8 cellular contexts compared by ENCODE assay signal in genomic region chr7:5526190-5527037, GRCh38. TPM values are rescaled to one million over a fixed set of nuclear protein-coding genes. Genes with fewer than 3 reads are reported as not detected.
DNase-seq lines count a peak whose midpoint lies in the region; ATAC-seq and TF ChIP-seq lines count a peak whose summit lies in the region.

No MANE protein-coding gene starts in this region.

- peak in 1 of 2 donors; percentile 6 for ATAC-seq in activated naive CD4-positive, alpha-beta T cell treated with anti-CD3 and anti-CD28 coated beads, Interleukin-2, amount 50 U/mL, for 72 hours
- ATAC-seq in GM21576 (IDR thresholded peaks at IDR 0.05; ENCODE audit: unreplicated experiment), result no peak

- DNase-seq in NOMO-1 (lab: John Stamatoyannopoulos, UW; ENCODE audit: unreplicated experiment in 2 of 2), result peak; percentile 58 to 80
- peak; percentile 44 to 78 for DNase-seq in activated naive CD4-positive, alpha-beta T cell treated with anti-CD3 and anti-CD28 coated beads, Interleukin-2, amount 50 U/mL, for 72 hours (ENCODE audit: low spot score in 2 of 2)
- peak; percentile 59 for DNase-seq in left ventricle myocardium inferior
- no peak for DNase-seq in GM19238 (ENCODE audit: insufficient read length, low spot score)
- no peak for DNase-seq in SHP77 treated with DMSO at 0.1 percent for 48 hours (lab: John Stamatoyannopoulos, UW)

- H3K27me3 ChIP-seq in left ventricle myocardium inferior (ENCODE audit: low read depth) (no peaks in the 10 kb centered on the region), skeletal muscle satellite cell (ENCODE audit: control insufficient read depth, insufficient read depth, low read length) (no peaks in the 10 kb centered on the region)

- peak; percentile 36 for TF ChIP-seq CTCF in left ventricle myocardium inferior (IDR thresholded peaks at IDR 0.05; ENCODE audit: borderline replicate concordance)

- H3K4me1 ChIP-seq in left ventricle myocardium inferior (peaks cover 50% of the 10 kb centered on the region), skeletal muscle satellite cell (ENCODE audit: control insufficient read depth, insufficient read depth, low read length) (peaks cover 11% of the 10 kb centered on the region)

- intact Hi-C loops in left ventricle myocardium inferior (cut with micrococcal nuclease), result no loop called here

- H3K9me3 Mint-ChIP-seq in activated naive CD4-positive, alpha-beta T cell treated with anti-CD3 and anti-CD28 coated beads, Interleukin-2, amount 50 U/mL, for 72 hours, result no peaks in the 10 kb centered on the region

- peak overlapping the region; percentile 95; the same call in 1 of the 2 replicates for H3K4me3 ChIP-seq in GM08714 (ENCODE audit: low read length)
- H3K4me3 ChIP-seq in left ventricle myocardium inferior, result peak overlapping the region; percentile 98
- H3K4me3 ChIP-seq in skeletal muscle satellite cell (ENCODE audit: low read length), result peak overlapping the region; percentile 91

- H3K4me2 ChIP-seq in skeletal muscle satellite cell (ENCODE audit: low read length), result peak overlapping the region; percentile 98

- H3K27ac Mint-ChIP-seq in activated naive CD4-positive, alpha-beta T cell treated with anti-CD3 and anti-CD28 coated beads, Interleukin-2, amount 50 U/mL, for 72 hours, result peak overlapping the region; percentile 94 to 99

- H3K36me3 Mint-ChIP-seq in activated naive CD4-positive, alpha-beta T cell treated with anti-CD3 and anti-CD28 coated beads, Interleukin-2, amount 50 U/mL, for 72 hours, result peaks cover 34 to 50% of the 10 kb centered on the region in 2 donors

- peak overlapping the region; percentile 100 for H3K27ac ChIP-seq in left ventricle myocardium inferior (replicated peaks)

- peaks cover 53% of the 10 kb centered on the region for H3K36me3 ChIP-seq in left ventricle myocardium inferior
- H3K36me3 ChIP-seq in skeletal muscle satellite cell (ENCODE audit: insufficient read depth, low read length), result peaks cover 52% of the 10 kb centered on the region

- H3K9me3 ChIP-seq in left ventricle myocardium inferior (replicated peaks), result no peaks in the 10 kb centered on the region
- H3K9me3 ChIP-seq in skeletal muscle satellite cell (replicated peaks; ENCODE audit: low read length), result no peaks in the 10 kb centered on the region

- peak overlapping the region; percentile 99 for H3K9ac ChIP-seq in skeletal muscle satellite cell (ENCODE audit: low read depth, low read length)

RNA-seq across cellular contexts. Expression of gene ACTB, which starts 4.0 kb away (rescaled TPM):
- total RNA-seq in activated naive CD4-positive, alpha-beta T cell treated with anti-CD3 and anti-CD28 coated beads, Interleukin-2, amount 50 U/mL, for 72 hours, result over 10,000 TPM in 1 of 2 donors, 1,000 to 10,000 TPM in 1; 9,203 to 11,527 TPM
- total RNA-seq in left ventricle myocardium inferior, result 633 TPM
- 4,092 and 6,835 TPM in 2 replicates for total RNA-seq in skeletal muscle satellite cell (2012; rRNA removed)

RNA-seq across cellular contexts. Expression of gene FBXL18, which starts 12.8 kb away (rescaled TPM):
- total RNA-seq in activated naive CD4-positive, alpha-beta T cell treated with anti-CD3 and anti-CD28 coated beads, Interleukin-2, amount 50 U/mL, for 72 hours, result 10 to 100 TPM in 1 of 2 donors, 1 to 10 TPM in 1; 9.4 to 11.6 TPM
- 6.2 TPM for total RNA-seq in left ventricle myocardium inferior
- 9.8 and 10.1 TPM in 2 replicates for total RNA-seq in skeletal muscle satellite cell (2012; rRNA removed)

Comparison
In these comparisons a context has a peak if more than half of its experiments do, and no peak if none do; other contexts are left out.
1. DNase-seq: peak in NOMO-1 (2 of 2), activated naive CD4-positive, alpha-beta T cell treated with anti-CD3 and anti-CD28 coated beads, Interleukin-2, amount 50 U/mL, for 72 hours (2 of 2) and left ventricle myocardium inferior (single experiment); none in GM19238 (single experiment) and SHP77 treated with DMSO at 0.1 percent for 48 hours (single experiment).
2. RNA of gene ACTB, which starts 4.0 kb away (total RNA-seq): 9,203 to 11,527 TPM in activated naive CD4-positive, alpha-beta T cell treated with anti-CD3 and anti-CD28 coated beads, Interleukin-2, amount 50 U/mL, for 72 hours; 633 TPM in left ventricle myocardium inferior (single experiment); every median in the first group is over 10 times any median in the second.
3. Peak in every context shown above with its lines, with median percentiles within 50 percentile points of each other: H3K4me3 ChIP-seq.